ENCODE assay signal across 19 cellular contexts in genomic region chr9:114799441-114799840, GRCh38. TPM values are rescaled to one million over a fixed set of nuclear protein-coding genes. Genes with fewer than 3 reads are reported as not detected.
A peak's percentile ranks its signal among the peaks of the same experiment; 100 is the strongest.
DNase-seq lines count a peak whose midpoint lies in the region; FAIRE-seq and TF ChIP-seq lines count a peak whose summit lies in the region.
"Had no signal": no experiment of that assay in that cellular context is flagged by ENCODE, and none has a peak within 500 bp of the region (broad histone marks: within the 10 kb centered on the region; RNA-seq: fewer than 3 reads in every experiment).

No MANE protein-coding gene starts in this region.

- no peaks in the 10 kb centered on the region for H3K27me3 Mint-ChIP-seq in progenitor cell of endocrine pancreas
- H3K27me3 Mint-ChIP-seq: activated naive CD8-positive, alpha-beta T cell had no signal

- H3K27ac ChIP-seq in VCaP: peak overlapping the region; percentile 29

- peaks cover 21% of the 10 kb centered on the region for H3K4me1 Mint-ChIP-seq in progenitor cell of endocrine pancreas (ENCODE audit: low read depth)

- no peak overlapping the region for H3K27ac Mint-ChIP-seq in progenitor cell of endocrine pancreas
- H3K27ac Mint-ChIP-seq: activated naive CD8-positive, alpha-beta T cell; CD4-positive, CD25-positive, alpha-beta regulatory T cell; naive thymus-derived CD4-positive, alpha-beta T cell had no signal

- no peak for FAIRE-seq in D721Med (lab: Jason Lieb, UNC)

- no peaks in the 10 kb centered on the region for H3K36me3 Mint-ChIP-seq in progenitor cell of endocrine pancreas (ENCODE audit: insufficient read depth)
- H3K36me3 Mint-ChIP-seq: activated naive CD8-positive, alpha-beta T cell; CD4-positive, CD25-positive, alpha-beta regulatory T cell had no signal

- H3K4me3 Mint-ChIP-seq in progenitor cell of endocrine pancreas (ENCODE audit: low read depth): no peak overlapping the region
- H3K4me3 Mint-ChIP-seq: activated naive CD8-positive, alpha-beta T cell; CD4-positive, CD25-positive, alpha-beta regulatory T cell; naive thymus-derived CD4-positive, alpha-beta T cell; stimulated activated naive B cell treated with anti-CD40 and anti-IgM and Interleukin-4, amounts not matched to agents 10 μg/mL and 1 μg/mL and 100 μg/mL, for 72 hours had no signal

- H3K9me3 Mint-ChIP-seq in progenitor cell of endocrine pancreas (ENCODE audit: low read depth): no peaks in the 10 kb centered on the region
- H3K9me3 Mint-ChIP-seq: stimulated activated naive B cell treated with anti-CD40 and anti-IgM and Interleukin-4, amounts not matched to agents 10 μg/mL and 1 μg/mL and 100 μg/mL, for 72 hours had no signal

- DNase-seq in HT-29 (ENCODE audit: low spot score) (peak; percentile 39), kidney glomerular epithelial cell (lab: John Stamatoyannopoulos, UW) (peak; percentile 18), progenitor cell of endocrine pancreas (ENCODE audit: low spot score, unreplicated experiment) (peak; percentile 13), D721Med (ENCODE audit: insufficient read length, low spot score) (no peak), NCI-H526 treated with DMSO at 0.1 percent for 48 hours (lab: John Stamatoyannopoulos, UW) (no peak), inferior parietal cortex (ENCODE audit: extremely low spot score) (no peak)
- DNase-seq in stimulated activated naive CD4-positive, alpha-beta T cell treated with Interleukin-2 at 50 U/mL for 16 hours (lab: John Stamatoyannopoulos, UW): no peak
- DNase-seq: activated CD8-positive, alpha-beta memory T cell treated with anti-CD3 and anti-CD28 coated beads, Interleukin-2, amount 50 U/mL, for 4 hours; caudate nucleus; CD4-positive, CD25-positive, alpha-beta regulatory T cell; GOT3; KG1; naive thymus-derived CD4-positive, alpha-beta T cell; Peyer's patch; stimulated activated naive B cell treated with anti-CD40 and anti-IgM and Interleukin-4, amounts not matched to agents 10 μg/mL and 1 μg/mL and 100 μg/mL, for 72 hours; T-helper 1 cell had no signal

- TF ChIP-seq CTCF in VCaP (conservative IDR thresholded peaks at IDR 0.05): no peak
- TF ChIP-seq CTCF in progenitor cell of endocrine pancreas (IDR thresholded peaks at IDR 0.05; ENCODE audit: unreplicated experiment): no peak
- TF ChIP-seq CTCF in D721Med (IDR thresholded peaks at IDR 0.05; ENCODE audit: insufficient read depth, missing control alignments): no peak

RNA-seq across cellular contexts. Expression of gene TNFSF15, which starts 6.4 kb away (rescaled TPM):
- total RNA-seq in HT-29 (2014; rRNA removed; shearing (Covaris generic)): 5.2 TPM in 2 replicates
- 2.1 and 2.3 TPM in 2 replicates for total RNA-seq in progenitor cell of endocrine pancreas
- total RNA-seq: CD4-positive, CD25-positive, alpha-beta regulatory T cell; NCI-H460 had no signal

Comparison
In these comparisons a context has a peak if more than half of its experiments do, and no peak if none do; other contexts are left out.
1. DNase-seq: peak in HT-29 (single experiment), kidney glomerular epithelial cell (single experiment) and progenitor cell of endocrine pancreas (single experiment); none in stimulated activated naive CD4-positive, alpha-beta T cell treated with Interleukin-2 at 50 U/mL for 16 hours (single experiment), D721Med (single experiment), NCI-H526 treated with DMSO at 0.1 percent for 48 hours (single experiment) and inferior parietal cortex (single experiment).